8 cellular contexts compared by ENCODE assay signal in genomic region chr15:41971089-41971892, GRCh38. TPM values are rescaled to one million over a fixed set of nuclear protein-coding genes. Genes with fewer than 3 reads are reported as not detected.
DNase-seq lines count a peak whose midpoint lies in the region; ATAC-seq and TF ChIP-seq lines count a peak whose summit lies in the region.

No MANE protein-coding gene starts in this region.

- peaks cover 32% of the 10 kb centered on the region for H4K20me1 ChIP-seq in smooth muscle cell (ENCODE audit: low read depth)

- H3K9me3 ChIP-seq in ES-I3 (ENCODE audit: control insufficient read depth, insufficient read depth, low read length) (no peaks in the 10 kb centered on the region), iPS-15b (ENCODE audit: control insufficient read depth, insufficient read depth, low read length) (no peaks in the 10 kb centered on the region), smooth muscle cell (replicated peaks; ENCODE audit: low read depth) (no peaks in the 10 kb centered on the region)

- ATAC-seq in GM21723 (IDR thresholded peaks at IDR 0.05; ENCODE audit: unreplicated experiment), result peak; percentile 58

- H3K36me3 ChIP-seq in ES-I3 (ENCODE audit: insufficient read depth, low read length) (no peaks in the 10 kb centered on the region), iPS-15b (ENCODE audit: control insufficient read depth, insufficient read depth, low read length) (no peaks in the 10 kb centered on the region), smooth muscle cell (ENCODE audit: low read depth) (no peaks in the 10 kb centered on the region)

- TF ChIP-seq CTCF in astrocyte of the cerebellum (IDR thresholded peaks at IDR 0.05; ENCODE audit: low read depth, low read length, missing control alignments), result no peak
- no peak for TF ChIP-seq CTCF in smooth muscle cell (IDR thresholded peaks at IDR 0.05; ENCODE audit: borderline replicate concordance, insufficient read depth, poor library complexity, severe bottlenecking)

- peak overlapping the region; percentile 51 for H2AFZ ChIP-seq in smooth muscle cell (ENCODE audit: low read depth)

- peak overlapping the region; percentile 72 for H3K4me3 ChIP-seq in astrocyte of the cerebellum (ENCODE audit: low read depth, low read length)
- peak overlapping the region; percentile 98 for H3K4me3 ChIP-seq in iPS-15b (ENCODE audit: low read depth, low read length)
- H3K4me3 ChIP-seq in smooth muscle cell, result peak overlapping the region; percentile 73

- in situ Hi-C loops in KBM-7 (cut with MboI; ENCODE audit: low pct_unique_long_range_greater_than_20kb, low sequenced_read_pairs), result no loop called here
- in situ Hi-C loops in astrocyte of the cerebellum (cut with HindIII; ENCODE audit: low sequenced_read_pairs), result no loop called here

- H3F3A ChIP-seq in smooth muscle cell (ENCODE audit: low read depth), result peaks cover 11% of the 10 kb centered on the region

- peaks cover 56% of the 10 kb centered on the region for H3K79me2 ChIP-seq in smooth muscle cell (ENCODE audit: low read depth)

- DNase-seq in KBM-7 (peak; percentile 57), T-helper 1 cell (peak; percentile 41 to 86 (median 61)), astrocyte of the cerebellum (ENCODE audit: low read depth) (no peak), smooth muscle cell (lab: John Stamatoyannopoulos, UW; ENCODE audit: unreplicated experiment) (no peak), ecto neural progenitor cell (ENCODE audit: low spot score) (no peak)

- peak overlapping the region; percentile 50 for H3K27ac ChIP-seq in smooth muscle cell (ENCODE audit: low read depth)

- H3K4me2 ChIP-seq in smooth muscle cell, result peak overlapping the region; percentile 98

- WGBS in smooth muscle cell (ENCODE audit: low lambda C conversion rate), result 10% methylated on average over 16 of the region's 16 CpGs

- H3K27me3 ChIP-seq in iPS-15b (ENCODE audit: control insufficient read depth, insufficient read depth, low read length) (no peaks in the 10 kb centered on the region), smooth muscle cell (ENCODE audit: low read depth) (no peaks in the 10 kb centered on the region)

- peak overlapping the region; percentile 98 for H3K9ac ChIP-seq in ES-I3 (ENCODE audit: low read depth, low read length)
- H3K9ac ChIP-seq in iPS-15b (ENCODE audit: low read depth, low read length), result peak overlapping the region; percentile 67
- peak overlapping the region; percentile 75 for H3K9ac ChIP-seq in smooth muscle cell (ENCODE audit: low read depth)

- H3K4me1 ChIP-seq in ES-I3 (ENCODE audit: insufficient read depth, low read length) (peaks cover 14% of the 10 kb centered on the region), iPS-15b (ENCODE audit: control insufficient read depth, insufficient read depth, low read length) (peaks cover 11% of the 10 kb centered on the region), smooth muscle cell (ENCODE audit: low read depth) (peaks cover 27% of the 10 kb centered on the region)

RNA-seq across cellular contexts. Expression of gene EHD4, which starts 1.1 kb away (rescaled TPM):
- 11.5 TPM in 2 replicates for total RNA-seq in smooth muscle cell
- 15.8 and 19.2 TPM in 2 replicates for polyA plus RNA-seq in smooth muscle cell

RNA-seq across cellular contexts. Expression of gene PLA2G4E, which starts 49.6 kb away (rescaled TPM):
- 0.45 and 1.6 TPM in 2 replicates for total RNA-seq in smooth muscle cell
- polyA plus RNA-seq in smooth muscle cell, result not detected in 2 replicates

Comparison
In these comparisons a context has a peak if more than half of its experiments do, and no peak if none do; other contexts are left out.
1. DNase-seq: peak in KBM-7 (single experiment) and T-helper 1 cell (5 of 5); none in astrocyte of the cerebellum (single experiment), smooth muscle cell (single experiment) and ecto neural progenitor cell (single experiment).
2. Peak in every context shown above with its lines, with median percentiles within 50 percentile points of each other: H3K9ac ChIP-seq and H3K4me3 ChIP-seq.